ENCODE assay signal across 11 cellular contexts in the genomic region with DNA sequence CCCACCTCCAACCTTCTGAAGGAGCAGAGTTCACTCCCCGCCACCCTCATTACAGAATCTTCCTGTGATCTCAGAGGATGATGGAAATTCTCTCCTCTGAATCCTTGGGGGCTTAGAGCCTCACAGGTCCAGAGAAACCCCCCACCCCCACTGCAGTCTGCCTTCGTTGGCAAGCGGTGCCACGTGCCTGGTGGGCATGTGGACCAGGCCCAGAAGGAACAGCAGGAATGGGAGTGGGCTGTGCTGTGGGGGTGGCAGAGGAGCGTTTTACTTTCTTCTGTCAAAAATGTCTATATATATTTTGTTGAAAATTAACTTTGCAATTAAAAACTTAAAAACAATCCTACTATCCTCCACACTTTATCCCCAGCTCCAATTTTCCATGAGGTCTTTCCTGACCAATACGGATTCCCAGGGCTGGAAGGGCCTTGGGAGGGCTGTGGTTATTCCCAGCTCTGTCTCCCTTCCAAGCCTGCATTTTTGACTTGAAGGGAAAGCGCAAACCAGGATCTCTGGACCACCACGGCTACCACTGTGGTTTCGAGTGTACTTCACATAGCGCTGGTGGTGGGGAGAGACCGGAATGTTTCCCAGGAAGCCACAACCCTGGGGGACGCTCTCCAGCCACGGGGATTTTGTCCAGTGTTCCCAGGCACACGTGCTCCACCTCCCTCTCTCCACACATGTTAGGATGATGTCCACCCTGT. TPM values are rescaled to one million over a fixed set of nuclear protein-coding genes. Genes with fewer than 3 reads are reported as not detected.
DNase-seq lines count a peak whose midpoint lies in the region; TF ChIP-seq lines count a peak whose summit lies in the region.
"Had no signal": no experiment of that assay in that cellular context is flagged by ENCODE, and none has a peak within 500 bp of the region (broad histone marks: within the 10 kb centered on the region; RNA-seq: fewer than 3 reads in every experiment).

No MANE protein-coding gene starts in this region.

- TF ChIP-seq CTCF in endodermal cell (conservative IDR thresholded peaks at IDR 0.05) (no peak), progenitor cell of endocrine pancreas (IDR thresholded peaks at IDR 0.05; ENCODE audit: unreplicated experiment) (no peak), GM10248 (IDR thresholded peaks at IDR 0.05; ENCODE audit: control extremely low read depth, extremely low read depth, low read depth, missing control alignments) (no peak)

- no peaks in the 10 kb centered on the region for H3K4me1 ChIP-seq in endodermal cell (ENCODE audit: control insufficient read depth, insufficient read depth, low read length)

- CTCF ChIA-PET in GM10248 (lab: Yijun Ruan, JAX): interaction anchor here (0.7 to 2.3 kb wide), 3 partner anchors 25 to 158 kb away, joined by 3 to 7 read pairs (median 3); no protein-coding TSS in a partner anchor

- no peak overlapping the region for H3K27ac ChIP-seq in endodermal cell (ENCODE audit: low read depth, low read length)
- H3K27ac ChIP-seq: psoas muscle had no signal

- H3K27ac Mint-ChIP-seq in T-helper 2 cell treated with Interferon-gamma antibody and Interleukin-4, amounts not matched to agents 5 μg/mL and 100 μg/mL, for 36 hours: no peak overlapping the region
- H3K27ac Mint-ChIP-seq in endodermal cell (no peak overlapping the region), progenitor cell of endocrine pancreas (no peak overlapping the region)

- H3K9me3 ChIP-seq in endodermal cell (ENCODE audit: control insufficient read depth, low read length): no peaks in the 10 kb centered on the region
- H3K9me3 ChIP-seq: psoas muscle had no signal

- DNase-seq in T-helper 2 cell treated with Interferon-gamma antibody and Interleukin-4, amounts not matched to agents 5 μg/mL and 100 μg/mL, for 36 hours (ENCODE audit: low spot score): no peak
- DNase-seq in T-helper 2 cell (no peak), RPMI7951 (ENCODE audit: low read depth) (peak; percentile 11), endodermal cell (no peak), progenitor cell of endocrine pancreas (ENCODE audit: low spot score, unreplicated experiment) (no peak), GM10248 (ENCODE audit: extremely low spot score) (no peak)
- DNase-seq in effector CD4-positive, alpha-beta T cell: no peak
- DNase-seq in stimulated activated CD4-positive, alpha-beta T cell treated with anti-CD3 and anti-CD28 coated beads, Interleukin-12 subunit alpha, Interleukin-12 subunit beta, amount 100 ng/mL, for 4 hours: no peak
- DNase-seq: GF-D8, NCI-H446 treated with DMSO at 0.1 percent for 48 hours, psoas muscle had no signal

- no peak overlapping the region for H3K9ac ChIP-seq in endodermal cell (ENCODE audit: extremely low read depth, low read length, poor library complexity, severe bottlenecking)

- 86 to 95% methylated on average over 8 to 13 of the region's 14 CpGs for WGBS in endodermal cell (ENCODE audit: insufficient coverage in 1 of 2, insufficient read length in 1 of 2), 2 experiments

- POLR2A ChIA-PET in GM10248 (lab: Yijun Ruan, JAX): no interaction called here

- H3K4me3 Mint-ChIP-seq in T-helper 2 cell treated with Interferon-gamma antibody and Interleukin-4, amounts not matched to agents 5 μg/mL and 100 μg/mL, for 36 hours: peak overlapping the region; percentile 36
- H3K4me3 Mint-ChIP-seq in endodermal cell (peak overlapping the region; percentile 9), progenitor cell of endocrine pancreas (ENCODE audit: low read depth) (peak overlapping the region; percentile 52)

- H3K36me3 Mint-ChIP-seq in T-helper 2 cell treated with Interferon-gamma antibody and Interleukin-4, amounts not matched to agents 5 μg/mL and 100 μg/mL, for 36 hours (ENCODE audit: low read depth): no peaks in the 10 kb centered on the region
- H3K36me3 Mint-ChIP-seq in endodermal cell (ENCODE audit: low read depth): no peaks in the 10 kb centered on the region
- no peaks in the 10 kb centered on the region for H3K36me3 Mint-ChIP-seq in progenitor cell of endocrine pancreas (ENCODE audit: insufficient read depth)

- no peaks in the 10 kb centered on the region for H3K9me3 Mint-ChIP-seq in T-helper 2 cell treated with Interferon-gamma antibody and Interleukin-4, amounts not matched to agents 5 μg/mL and 100 μg/mL, for 36 hours
- no peaks in the 10 kb centered on the region for H3K9me3 Mint-ChIP-seq in endodermal cell
- H3K9me3 Mint-ChIP-seq in progenitor cell of endocrine pancreas (ENCODE audit: low read depth): no peaks in the 10 kb centered on the region

- peaks cover 69% of the 10 kb centered on the region for H3K27me3 Mint-ChIP-seq in T-helper 2 cell treated with Interferon-gamma antibody and Interleukin-4, amounts not matched to agents 5 μg/mL and 100 μg/mL, for 36 hours (ENCODE audit: low read depth)
- peaks cover 85% of the 10 kb centered on the region for H3K27me3 Mint-ChIP-seq in endodermal cell (ENCODE audit: insufficient read depth)
- peaks cover 78% of the 10 kb centered on the region for H3K27me3 Mint-ChIP-seq in progenitor cell of endocrine pancreas

- peaks cover 6% of the 10 kb centered on the region for H3K4me1 Mint-ChIP-seq in T-helper 2 cell treated with Interferon-gamma antibody and Interleukin-4, amounts not matched to agents 5 μg/mL and 100 μg/mL, for 36 hours (ENCODE audit: low read depth)
- no peaks in the 10 kb centered on the region for H3K4me1 Mint-ChIP-seq in endodermal cell
- H3K4me1 Mint-ChIP-seq in progenitor cell of endocrine pancreas (ENCODE audit: low read depth): peaks cover 1% of the 10 kb centered on the region

- H3K4me3 ChIP-seq in endodermal cell (ENCODE audit: low read length): no peak overlapping the region

- peaks cover 61% of the 10 kb centered on the region for H3K27me3 ChIP-seq in endodermal cell (ENCODE audit: control insufficient read depth, insufficient read depth, low read length, poor library complexity, severe bottlenecking)

- H3K36me3 ChIP-seq in endodermal cell (ENCODE audit: control insufficient read depth, insufficient read depth, low read length): no peaks in the 10 kb centered on the region

RNA-seq across cellular contexts. Expression of gene NPTXR, which starts 1.0 kb away (rescaled TPM):
- total RNA-seq in RPMI7951 (2014; rRNA removed; shearing (Covaris generic)): 0.12 and 0.39 TPM in 2 replicates
- total RNA-seq in endodermal cell: 1 to 10 TPM; 2.1 to 2.5 TPM
- 3.2 TPM for polyA plus RNA-seq in endodermal cell (2013, experiment 1 of 2)
- polyA plus RNA-seq in endodermal cell (2013, experiment 2 of 2): 2.6 TPM
- 4.7 TPM in 2 replicates for total RNA-seq in progenitor cell of endocrine pancreas

RNA-seq across cellular contexts. Expression of gene CBX6, which starts 27.2 kb away (rescaled TPM):
- total RNA-seq in RPMI7951 (2014; rRNA removed; shearing (Covaris generic)): 14.5 and 23.5 TPM in 2 replicates
- total RNA-seq in endodermal cell: 10 to 100 TPM; 12.8 to 28.2 TPM
- polyA plus RNA-seq in endodermal cell (2013, experiment 1 of 2): 18.6 TPM
- 18.3 TPM for polyA plus RNA-seq in endodermal cell (2013, experiment 2 of 2)
- total RNA-seq in progenitor cell of endocrine pancreas: 38.8 and 39.6 TPM in 2 replicates

RNA-seq across cellular contexts. Expression of gene DNAL4, which starts 50.9 kb away (rescaled TPM):
- total RNA-seq in RPMI7951 (2014; rRNA removed; shearing (Covaris generic)): 8.3 and 9.5 TPM in 2 replicates
- total RNA-seq in endodermal cell (10 to 100 TPM; 24.8 to 29.8 TPM), progenitor cell of endocrine pancreas (27.1 and 28.0 TPM in 2 replicates)
- 28.5 TPM for polyA plus RNA-seq in endodermal cell (2013, experiment 1 of 2)
- 25.9 TPM for polyA plus RNA-seq in endodermal cell (2013, experiment 2 of 2)
